22 cellular contexts compared by ENCODE assay signal in genomic region chr17:45874148-45874547, GRCh38. TPM values are rescaled to one million over a fixed set of nuclear protein-coding genes. Genes with fewer than 3 reads are reported as not detected.
DNase-seq lines count a peak whose midpoint lies in the region; ATAC-seq, FAIRE-seq and TF ChIP-seq lines count a peak whose summit lies in the region.
"Had no signal": no experiment of that assay in that cellular context is flagged by ENCODE, and none has a peak within 500 bp of the region (broad histone marks: within the 10 kb centered on the region; RNA-seq: fewer than 3 reads in every experiment).

No MANE protein-coding gene starts in this region.

- intact Hi-C loops in CD4-positive, alpha-beta T cell (cut with DNase I, micrococcal nuclease): no loop called here
- intact Hi-C loops in spleen (cut with DNase I; ENCODE audit: low total_unique reads): no loop called here
- intact Hi-C loops in kidney (cut with DNase I): no loop called here

- POLR2A ChIA-PET in CD4-positive, alpha-beta T cell (lab: Charles Lee): no interaction called here

- peak overlapping the region; percentile 74 for H3K4me3 Mint-ChIP-seq in CD4-positive, alpha-beta T cell

- CTCF ChIA-PET in CD4-positive, alpha-beta T cell (lab: Charles Lee): interaction anchor here (0.8 kb wide), 1 partner anchor 75 kb away, joined by 3 read pairs; no protein-coding TSS in a partner anchor

- peak overlapping the region; percentile 80 for H3K27ac Mint-ChIP-seq in CD4-positive, alpha-beta T cell
- H3K27ac Mint-ChIP-seq: CD14-positive monocyte had no signal

- FAIRE-seq in GM12892 (lab: Jason Lieb, UNC) (no peak), kidney (lab: Jason Lieb, UNC) (no peak)
- FAIRE-seq: A204.1 had no signal

- no peak for DNase-seq in CD4-positive, alpha-beta T cell
- DNase-seq in RPMI8226 (peak; percentile 35), spleen (no peak), GM12892 (ENCODE audit: insufficient read length) (no peak), kidney (no peak)
- no peak for DNase-seq in effector memory CD4-positive, alpha-beta T cell
- no peak for DNase-seq in activated CD4-positive, alpha-beta T cell treated with anti-CD3 and anti-CD28 coated beads for 48 hours
- DNase-seq: AML-193, DMS153, GOT3, HCEC 1CT, NCI-H2029, NCI-H446, NCI-H524 treated with DMSO at 0.1 percent for 48 hours, SHP77 treated with DMSO at 0.1 percent for 48 hours had no signal

- no peaks in the 10 kb centered on the region for H3K36me3 Mint-ChIP-seq in CD4-positive, alpha-beta T cell (ENCODE audit: low read depth)
- H3K36me3 Mint-ChIP-seq: CD14-positive monocyte had no signal

- H3K27ac ChIP-seq in CD4-positive, alpha-beta T cell (ENCODE audit: low read depth, low read length): no peak overlapping the region
- peak overlapping the region; percentile 49 for H3K27ac ChIP-seq in effector memory CD4-positive, alpha-beta T cell (ENCODE audit: insufficient read depth, low read length, poor library complexity, severe bottlenecking)
- H3K27ac ChIP-seq in spleen (peak overlapping the region in 5 of 8 donors; percentile 2 to 40 (median 33)), kidney (ENCODE audit: low read depth in 2 of 2, low read length in 2 of 2) (no peak overlapping the region)

- no peaks in the 10 kb centered on the region for H3K9me3 ChIP-seq in CD4-positive, alpha-beta T cell (ENCODE audit: control insufficient read depth, low read length)
- H3K9me3 ChIP-seq in effector memory CD4-positive, alpha-beta T cell (ENCODE audit: control insufficient read depth, low read length): no peaks in the 10 kb centered on the region
- H3K9me3 ChIP-seq in spleen (peaks cover 0 to 4% (median 0%) of the 10 kb centered on the region in 8 donors), kidney (ENCODE audit: control insufficient read depth in 1 of 2, low read length in 2 of 2) (no peaks in the 10 kb centered on the region)

- H3K36me3 ChIP-seq in effector memory CD4-positive, alpha-beta T cell (ENCODE audit: control insufficient read depth, insufficient read depth, low read length): no peaks in the 10 kb centered on the region
- no peaks in the 10 kb centered on the region for H3K36me3 ChIP-seq in spleen
- no peaks in the 10 kb centered on the region for H3K36me3 ChIP-seq in kidney (ENCODE audit: control insufficient read depth in 1 of 2, insufficient read depth in 2 of 2, low read length in 2 of 2)

- ATAC-seq in CD4-positive, alpha-beta T cell (ENCODE audit: poor library complexity): peak; percentile 78
- ATAC-seq in esophagus mucosa: no peak
- ATAC-seq: Panc1 had no signal

- H3K4me1 Mint-ChIP-seq in CD4-positive, alpha-beta T cell (ENCODE audit: low read depth): peaks cover 18% of the 10 kb centered on the region
- H3K4me1 Mint-ChIP-seq: CD14-positive monocyte had no signal

- H3K9ac ChIP-seq in kidney (ENCODE audit: low read length in 2 of 2): no peak overlapping the region

- WGBS in spleen, 5 donors: 32 to 47% (median 33%) methylated on average over 3 of the region's 3 CpGs

- no peaks in the 10 kb centered on the region for H3K27me3 ChIP-seq in CD4-positive, alpha-beta T cell (ENCODE audit: control insufficient read depth, insufficient read depth, low read length)
- no peaks in the 10 kb centered on the region for H3K27me3 ChIP-seq in effector memory CD4-positive, alpha-beta T cell (replicated peaks; ENCODE audit: control insufficient read depth, insufficient read depth, low read length, poor library complexity, severe bottlenecking)
- H3K27me3 ChIP-seq in spleen (replicated peaks in 1 of 7): peaks cover 0 to 6% (median 0%) of the 10 kb centered on the region in 7 donors

- H3K4me3 ChIP-seq in effector memory CD4-positive, alpha-beta T cell (ENCODE audit: insufficient read depth, low read depth, low read length, poor library complexity, severe bottlenecking): no peak overlapping the region
- no peak overlapping the region for H3K4me3 ChIP-seq in spleen
- H3K4me3 ChIP-seq in kidney (ENCODE audit: low read length in 2 of 2): no peak overlapping the region

- H3K27me3 Mint-ChIP-seq in CD4-positive, alpha-beta T cell: peaks cover 7% of the 10 kb centered on the region

- no peaks in the 10 kb centered on the region for H3K9me3 Mint-ChIP-seq in CD4-positive, alpha-beta T cell
- H3K9me3 Mint-ChIP-seq: T-helper 1 cell treated with Interleukin-12 subunit alpha and Interleukin-12 subunit beta and Interleukin-4 antibody, amounts not matched to agents 30 μg/mL and 1 μg/mL, for 36 hours had no signal

- no peak for TF ChIP-seq CTCF in CD4-positive, alpha-beta T cell (IDR thresholded peaks at IDR 0.05)
- TF ChIP-seq CTCF in spleen (IDR thresholded peaks at IDR 0.05 in 8 of 11, conservative IDR thresholded peaks at IDR 0.05 in 3 of 11): no peak
- TF ChIP-seq CTCF in kidney (IDR thresholded peaks at IDR 0.05; ENCODE audit: borderline replicate concordance, extremely low read depth, insufficient read depth): no peak

- H3K4me1 ChIP-seq in effector memory CD4-positive, alpha-beta T cell (ENCODE audit: control insufficient read depth, insufficient read depth, low read length, poor library complexity, severe bottlenecking): peaks cover 12% of the 10 kb centered on the region
- H3K4me1 ChIP-seq in spleen (peaks cover 0 to 24% (median 11%) of the 10 kb centered on the region in 6 donors), kidney (ENCODE audit: control insufficient read depth in 1 of 2, insufficient read depth in 1 of 2, low read depth in 1 of 2, low read length in 2 of 2) (no peaks in the 10 kb centered on the region)

- TF ChIP-seq POLR2A in spleen (IDR thresholded peaks at IDR 0.05) (no peak), GM12892 (IDR thresholded peaks at IDR 0.05; ENCODE audit: low read depth, low read length) (no peak)

RNA-seq across cellular contexts. Expression of gene MAPT, which starts 20.2 kb away (rescaled TPM):
- under 1 TPM; 0.41 to 0.53 TPM for total RNA-seq in CD4-positive, alpha-beta T cell
- 1 to 10 TPM in 3 of 7 donors, under 1 TPM in 4; 0.32 to 1.6 (median 0.68) TPM for total RNA-seq in spleen
- polyA plus RNA-seq in spleen: under 1 TPM; 0.15 to 0.32 (median 0.20) TPM
- total RNA-seq in esophagus mucosa: 0.88 TPM
- polyA plus RNA-seq in GM12892 (2012; ENCODE audit: missing spikeins): 0.13 TPM
- 2.9 TPM for total RNA-seq in kidney
- 15.4 TPM for polyA plus RNA-seq in kidney (ENCODE audit: insufficient read depth, low read depth, low replicate concordance)
- polyA plus RNA-seq: CD14-positive monocyte had no signal

RNA-seq across cellular contexts. Expression of gene SPPL2C, which starts 29.5 kb away (rescaled TPM):
- not detected for total RNA-seq in CD4-positive, alpha-beta T cell
- not detected for total RNA-seq in spleen
- polyA plus RNA-seq in spleen: not detected
- not detected for total RNA-seq in esophagus mucosa
- polyA plus RNA-seq in GM12892 (2012; ENCODE audit: missing spikeins): not detected
- not detected for total RNA-seq in kidney
- not detected for polyA plus RNA-seq in kidney (ENCODE audit: insufficient read depth, low read depth, low replicate concordance)
- total RNA-seq: HT-29, MCF 10A had no signal
- polyA plus RNA-seq: CD14-positive monocyte had no signal

Comparison
In these comparisons a context has a peak if more than half of its experiments do, and no peak if none do; other contexts are left out.
1. H3K27ac ChIP-seq: peak in effector memory CD4-positive, alpha-beta T cell (single experiment) and spleen (5 of 8); none in CD4-positive, alpha-beta T cell (single experiment) and kidney (0 of 2).